Comparison of ENCODE assay signal across 8 cellular contexts in genomic region chr1:34924759-34925555, GRCh38. TPM values are rescaled to one million over a fixed set of nuclear protein-coding genes. Genes with fewer than 3 reads are reported as not detected.
A peak's percentile ranks its signal among the peaks of the same experiment; 100 is the strongest.
DNase-seq lines count a peak whose midpoint lies in the region; ATAC-seq and TF ChIP-seq lines count a peak whose summit lies in the region.

No MANE protein-coding gene starts in this region.

- no peak for TF ChIP-seq CTCF in cardiac muscle cell (IDR thresholded peaks at IDR 0.05; ENCODE audit: low read depth, low read length)
- no peak for TF ChIP-seq CTCF in smooth muscle cell (IDR thresholded peaks at IDR 0.05; ENCODE audit: borderline replicate concordance, insufficient read depth, poor library complexity, severe bottlenecking)

- H3K9ac ChIP-seq in smooth muscle cell (ENCODE audit: low read depth), result no peak overlapping the region

- H3K9me3 Mint-ChIP-seq in activated naive CD4-positive, alpha-beta T cell treated with anti-CD3 and anti-CD28 coated beads for 36 hours, result no peaks in the 10 kb centered on the region

- H2AFZ ChIP-seq in smooth muscle cell (ENCODE audit: low read depth), result no peak overlapping the region

- H3K27me3 Mint-ChIP-seq in activated naive CD4-positive, alpha-beta T cell treated with anti-CD3 and anti-CD28 coated beads for 36 hours (ENCODE audit: low read depth), result peaks cover 80% of the 10 kb centered on the region

- H3K36me3 Mint-ChIP-seq in activated naive CD4-positive, alpha-beta T cell treated with anti-CD3 and anti-CD28 coated beads for 36 hours (ENCODE audit: low read depth), result no peaks in the 10 kb centered on the region

- H3K4me3 ChIP-seq in cardiac muscle cell (no peak overlapping the region), smooth muscle cell (no peak overlapping the region)

- H3K9me3 ChIP-seq in cardiac muscle cell (ENCODE audit: low read depth), result no peaks in the 10 kb centered on the region
- H3K9me3 ChIP-seq in smooth muscle cell (replicated peaks; ENCODE audit: low read depth), result no peaks in the 10 kb centered on the region

- H3K27me3 ChIP-seq in cardiac muscle cell (peaks cover 78% of the 10 kb centered on the region), smooth muscle cell (ENCODE audit: low read depth) (peaks cover 54% of the 10 kb centered on the region)

- ATAC-seq in GM21360 (IDR thresholded peaks at IDR 0.05; ENCODE audit: unreplicated experiment), result no peak

- H3F3A ChIP-seq in smooth muscle cell (ENCODE audit: low read depth), result no peaks in the 10 kb centered on the region

- CTCF ChIA-PET in activated naive CD4-positive, alpha-beta T cell treated with anti-CD3 and anti-CD28 coated beads for 36 hours (lab: Charles Lee), result interaction anchor here (0.6 kb wide), 1 partner anchor 373 kb away, joined by 3 read pairs; no protein-coding TSS in a partner anchor

- WGBS in smooth muscle cell (ENCODE audit: low lambda C conversion rate), result 6% methylated on average over 12 of the region's 16 CpGs

- H3K4me3 Mint-ChIP-seq in activated naive CD4-positive, alpha-beta T cell treated with anti-CD3 and anti-CD28 coated beads for 36 hours, result no peak overlapping the region

- no peak overlapping the region for H3K4me2 ChIP-seq in smooth muscle cell

- no peaks in the 10 kb centered on the region for H3K79me2 ChIP-seq in smooth muscle cell (ENCODE audit: low read depth)

- peak; percentile 94 for DNase-seq in GM03348 (ENCODE audit: low spot score)
- peak; percentile 2 for DNase-seq in NOMO-1 treated with dmso at 0.1 percent for 144 hours (lab: John Stamatoyannopoulos, UW; ENCODE audit: unreplicated experiment)
- DNase-seq in activated naive CD4-positive, alpha-beta T cell treated with anti-CD3 and anti-CD28 coated beads for 36 hours, result peak; percentile 80
- DNase-seq in cardiac muscle cell (ENCODE audit: low read depth in 1 of 2, low spot score in 1 of 2), result peak; percentile 73 to 91
- peak; percentile 42 for DNase-seq in smooth muscle cell (lab: John Stamatoyannopoulos, UW; ENCODE audit: unreplicated experiment)
- no peak for DNase-seq in NCI-H2107 treated with DMSO at 0.1 percent for 48 hours (lab: John Stamatoyannopoulos, UW; ENCODE audit: unreplicated experiment)
- no peak for DNase-seq in NCI-H69 (lab: John Stamatoyannopoulos, UW)

- peaks cover 7% of the 10 kb centered on the region for H3K4me1 Mint-ChIP-seq in activated naive CD4-positive, alpha-beta T cell treated with anti-CD3 and anti-CD28 coated beads for 36 hours (ENCODE audit: low read depth)

- H3K4me1 ChIP-seq in cardiac muscle cell (ENCODE audit: low read depth), result no peaks in the 10 kb centered on the region
- H3K4me1 ChIP-seq in smooth muscle cell (ENCODE audit: low read depth), result no peaks in the 10 kb centered on the region

- H3K27ac Mint-ChIP-seq in activated naive CD4-positive, alpha-beta T cell treated with anti-CD3 and anti-CD28 coated beads for 36 hours, result no peak overlapping the region

- H4K20me1 ChIP-seq in smooth muscle cell (ENCODE audit: low read depth), result no peaks in the 10 kb centered on the region

- H3K27ac ChIP-seq in cardiac muscle cell (no peak overlapping the region), smooth muscle cell (ENCODE audit: low read depth) (no peak overlapping the region)

- H3K36me3 ChIP-seq in cardiac muscle cell (no peaks in the 10 kb centered on the region), smooth muscle cell (ENCODE audit: low read depth) (no peaks in the 10 kb centered on the region)

- intact Hi-C loops in activated naive CD4-positive, alpha-beta T cell treated with anti-CD3 and anti-CD28 coated beads for 36 hours (cut with micrococcal nuclease), result no loop called here

RNA-seq across cellular contexts. Expression of gene DLGAP3, which starts 4.5 kb away (rescaled TPM):
- under 1 TPM; 0.69 to 0.74 TPM for total RNA-seq in activated naive CD4-positive, alpha-beta T cell treated with anti-CD3 and anti-CD28 coated beads for 36 hours
- 0.42 and 0.95 TPM in 2 replicates for total RNA-seq in cardiac muscle cell
- 0.26 and 0.48 TPM in 2 replicates for polyA plus RNA-seq in cardiac muscle cell
- total RNA-seq in smooth muscle cell, result not detected in 2 replicates
- polyA plus RNA-seq in smooth muscle cell, result not detected in 2 replicates

Comparison
In these comparisons a context has a peak if more than half of its experiments do, and no peak if none do; other contexts are left out.
1. DNase-seq: peak in GM03348 (single experiment), NOMO-1 treated with dmso at 0.1 percent for 144 hours (single experiment), activated naive CD4-positive, alpha-beta T cell treated with anti-CD3 and anti-CD28 coated beads for 36 hours (single experiment), cardiac muscle cell (2 of 2) and smooth muscle cell (single experiment); none in NCI-H2107 treated with DMSO at 0.1 percent for 48 hours (single experiment) and NCI-H69 (single experiment).